Comparison of ENCODE assay signal across 1 cellular context in the genomic region with DNA sequence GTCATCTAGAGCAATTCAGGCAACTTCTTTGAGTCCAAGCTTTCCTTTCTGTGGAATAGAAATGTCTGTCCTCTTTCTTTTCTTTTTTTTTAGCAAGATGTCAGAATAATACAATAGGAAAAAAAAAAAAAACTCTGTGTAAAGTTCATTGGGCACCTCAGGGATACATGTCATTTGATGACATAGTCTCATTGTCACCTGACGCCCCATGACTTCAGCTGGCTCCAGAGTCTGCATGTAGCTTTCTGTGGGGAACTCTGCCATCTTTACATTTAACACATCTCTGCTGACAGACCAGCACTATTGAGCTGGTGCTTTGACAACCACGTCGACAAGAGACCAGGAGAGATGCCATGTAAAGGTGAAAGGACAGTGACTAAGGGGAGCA.
TF ChIP-seq lines count a peak whose summit lies in the region.

No MANE protein-coding gene starts in this region.

TF ChIP-seq in HEK293, 187 proteins besides CTCF, POLR2A, EP300 and RAD21 (continued from another document):
- TF ChIP-seq, protein P1, sequence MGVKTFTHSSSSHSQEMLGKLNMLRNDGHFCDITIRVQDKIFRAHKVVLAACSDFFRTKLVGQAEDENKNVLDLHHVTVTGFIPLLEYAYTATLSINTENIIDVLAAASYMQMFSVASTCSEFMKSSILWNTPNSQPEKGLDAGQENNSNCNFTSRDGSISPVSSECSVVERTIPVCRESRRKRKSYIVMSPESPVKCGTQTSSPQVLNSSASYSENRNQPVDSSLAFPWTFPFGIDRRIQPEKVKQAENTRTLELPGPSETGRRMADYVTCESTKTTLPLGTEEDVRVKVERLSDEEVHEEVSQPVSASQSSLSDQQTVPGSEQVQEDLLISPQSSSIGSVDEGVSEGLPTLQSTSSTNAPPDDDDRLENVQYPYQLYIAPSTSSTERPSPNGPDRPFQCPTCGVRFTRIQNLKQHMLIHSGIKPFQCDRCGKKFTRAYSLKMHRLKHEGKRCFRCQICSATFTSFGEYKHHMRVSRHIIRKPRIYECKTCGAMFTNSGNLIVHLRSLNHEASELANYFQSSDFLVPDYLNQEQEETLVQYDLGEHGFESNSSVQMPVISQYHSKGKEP (tag by site-specific recombination; IDR thresholded peaks at IDR 0.05) = no peak
- TF ChIP-seq ZNF585B (tag by site-specific recombination; IDR thresholded peaks at IDR 0.05) (no peak), ZNF629 (tag by site-specific recombination; IDR thresholded peaks at IDR 0.05) (peak; percentile 54), ZNF24 (tag by site-specific recombination; IDR thresholded peaks at IDR 0.05) (no peak), ZBTB17 (tag by site-specific recombination; IDR thresholded peaks at IDR 0.05) (no peak), ZNF354C (tag by site-specific recombination; IDR thresholded peaks at IDR 0.05; ENCODE audit: borderline replicate concordance, low read depth) (no peak), ZFP41 (tag by site-specific recombination; IDR thresholded peaks at IDR 0.05; ENCODE audit: borderline replicate concordance) (no peak)
- TF ChIP-seq, protein P2, sequence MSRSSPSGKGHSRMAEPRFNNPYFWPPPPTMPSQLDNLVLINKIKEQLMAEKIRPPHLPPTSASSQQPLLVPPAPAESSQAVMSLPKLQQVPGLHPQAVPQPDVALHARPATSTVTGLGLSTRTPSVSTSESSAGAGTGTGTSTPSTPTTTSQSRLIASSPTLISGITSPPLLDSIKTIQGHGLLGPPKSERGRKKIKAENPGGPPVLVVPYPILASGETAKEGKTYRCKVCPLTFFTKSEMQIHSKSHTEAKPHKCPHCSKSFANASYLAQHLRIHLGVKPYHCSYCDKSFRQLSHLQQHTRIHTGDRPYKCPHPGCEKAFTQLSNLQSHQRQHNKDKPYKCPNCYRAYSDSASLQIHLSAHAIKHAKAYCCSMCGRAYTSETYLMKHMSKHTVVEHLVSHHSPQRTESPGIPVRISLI (tag by site-specific recombination; IDR thresholded peaks at IDR 0.05) = peak; percentile 36
